ENCODE assay signal across 16 cellular contexts in the genomic region with DNA sequence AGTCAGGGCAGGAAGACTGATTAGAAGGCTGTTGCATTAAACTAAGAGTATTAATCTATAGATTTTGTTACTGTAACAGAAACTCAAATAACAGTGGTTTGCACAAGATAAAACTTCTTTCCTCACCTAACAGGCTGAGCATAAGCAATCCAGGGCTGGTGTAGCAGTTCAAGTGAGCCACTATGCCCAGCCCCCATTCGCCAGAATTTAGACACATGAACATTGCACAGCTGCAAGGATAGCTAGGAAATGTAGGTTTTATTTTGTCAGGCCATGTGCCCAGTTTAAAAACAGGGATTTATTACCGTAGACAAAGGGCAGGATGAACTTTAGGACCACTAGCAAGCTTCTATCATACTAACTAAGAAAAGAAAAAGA. TPM values are rescaled to one million over a fixed set of nuclear protein-coding genes. Genes with fewer than 3 reads are reported as not detected.
DNase-seq lines count a peak whose midpoint lies in the region; ATAC-seq and TF ChIP-seq lines count a peak whose summit lies in the region.
"Had no signal": no experiment of that assay in that cellular context is flagged by ENCODE, and none has a peak within 500 bp of the region (broad histone marks: within the 10 kb centered on the region; RNA-seq: fewer than 3 reads in every experiment).

No MANE protein-coding gene starts in this region.

- intact Hi-C loops in mucosa of descending colon (cut with DNase I, micrococcal nuclease): no loop called here
- intact Hi-C loops in stomach (cut with DNase I; ENCODE audit: low total_unique reads): no loop called here
- intact Hi-C loops in left lung (cut with DNase I): no loop called here
- intact Hi-C loops in left ventricle myocardium inferior (cut with micrococcal nuclease): no loop called here

- no peak overlapping the region for H3K4me3 Mint-ChIP-seq in WTC11
- no peak overlapping the region for H3K4me3 Mint-ChIP-seq in activated T-helper 17 cell treated with anti-CD3 and anti-CD28 coated beads, Interleukin-2, amount 50 U/mL, for 72 hours
- H3K4me3 Mint-ChIP-seq: B cell; CD4-positive, alpha-beta memory T cell had no signal

- H3K27me3 Mint-ChIP-seq in WTC11 (ENCODE audit: low read depth): peaks cover 2% of the 10 kb centered on the region; the same call in 1 of the 2 replicates
- no peaks in the 10 kb centered on the region for H3K27me3 Mint-ChIP-seq in activated T-helper 17 cell treated with anti-CD3 and anti-CD28 coated beads, Interleukin-2, amount 50 U/mL, for 72 hours
- H3K27me3 Mint-ChIP-seq: B cell; CD4-positive, alpha-beta memory T cell had no signal

- TF ChIP-seq EP300 in stomach (IDR thresholded peaks at IDR 0.05): no peak

- H3K9me3 Mint-ChIP-seq in WTC11: peaks cover 13% of the 10 kb centered on the region
- no peaks in the 10 kb centered on the region for H3K9me3 Mint-ChIP-seq in activated T-helper 17 cell treated with anti-CD3 and anti-CD28 coated beads, Interleukin-2, amount 50 U/mL, for 72 hours

- DNase-seq in mucosa of descending colon (peak in 1 of 3 donors; percentile 33), stomach (peak; percentile 63), left lung (no peak), WTC11 (ENCODE audit: low spot score) (no peak), left ventricle myocardium inferior (no peak)
- DNase-seq: C1 segment of cervical spinal cord; CD4-positive, alpha-beta memory T cell; COR-L47; DMS53; GM23248; IMR-90 had no signal

- no peaks in the 10 kb centered on the region for H3K36me3 ChIP-seq in mucosa of descending colon (ENCODE audit: low read depth)
- H3K36me3 ChIP-seq in stomach: no peaks in the 10 kb centered on the region
- H3K36me3 ChIP-seq in left lung: no peaks in the 10 kb centered on the region
- H3K36me3 ChIP-seq in left ventricle myocardium inferior: no peaks in the 10 kb centered on the region

- H3K27ac ChIP-seq in C4-2B (peak overlapping the region; percentile 71; the same call in 1 of the 2 replicates), VCaP (peak overlapping the region; percentile 94), stomach (peak overlapping the region in 4 of 5 donors; percentile 73 to 80 (median 78)), left lung (no peak overlapping the region), left ventricle myocardium inferior (replicated peaks) (no peak overlapping the region)
- H3K27ac ChIP-seq: GM23248 had no signal

- WGBS in stomach, 5 donors: 25 to 42% (median 32%) methylated on average over 2 of the region's 2 CpGs

- H3K27ac Mint-ChIP-seq in WTC11: no peak overlapping the region
- H3K27ac Mint-ChIP-seq in activated T-helper 17 cell treated with anti-CD3 and anti-CD28 coated beads, Interleukin-2, amount 50 U/mL, for 72 hours: no peak overlapping the region
- H3K27ac Mint-ChIP-seq: B cell had no signal

- ATAC-seq in mucosa of descending colon (peak; percentile 57), left lung (no peak), WTC11 (no peak)
- ATAC-seq in activated T-helper 17 cell treated with anti-CD3 and anti-CD28 coated beads, Interleukin-2, amount 50 U/mL, for 72 hours (replicated peaks): no peak
- ATAC-seq: HCT116 had no signal

- H3K27me3 ChIP-seq in stomach (no peaks in the 10 kb centered on the region), left lung (no peaks in the 10 kb centered on the region), left ventricle myocardium inferior (ENCODE audit: low read depth) (peaks cover 43% of the 10 kb centered on the region)

- CTCF ChIA-PET in WTC11 (lab: Charles Lee): no interaction called here

- TF ChIP-seq POLR2A in stomach (IDR thresholded peaks at IDR 0.05): no peak

- POLR2A ChIA-PET in WTC11 (lab: Charles Lee): no interaction called here

- H3K4me1 ChIP-seq in mucosa of descending colon (ENCODE audit: low read depth) (peaks cover 18% of the 10 kb centered on the region), stomach (peaks cover 8 to 35% (median 16%) of the 10 kb centered on the region in 4 donors), left lung (no peaks in the 10 kb centered on the region), left ventricle myocardium inferior (no peaks in the 10 kb centered on the region)

- TF ChIP-seq CTCF in C4-2B (conservative IDR thresholded peaks at IDR 0.05) (no peak), VCaP (conservative IDR thresholded peaks at IDR 0.05) (no peak), mucosa of descending colon (IDR thresholded peaks at IDR 0.05) (no peak), stomach (IDR thresholded peaks at IDR 0.05) (no peak), left lung (IDR thresholded peaks at IDR 0.05) (no peak), WTC11 (IDR thresholded peaks at IDR 0.05) (no peak), left ventricle myocardium inferior (IDR thresholded peaks at IDR 0.05; ENCODE audit: borderline replicate concordance) (no peak)

- H3K36me3 Mint-ChIP-seq in WTC11: peaks cover 18% of the 10 kb centered on the region
- no peaks in the 10 kb centered on the region for H3K36me3 Mint-ChIP-seq in activated T-helper 17 cell treated with anti-CD3 and anti-CD28 coated beads, Interleukin-2, amount 50 U/mL, for 72 hours (ENCODE audit: low read depth)
- H3K36me3 Mint-ChIP-seq: CD4-positive, alpha-beta memory T cell had no signal

- H3K4me1 Mint-ChIP-seq in WTC11: peaks cover 9% of the 10 kb centered on the region
- no peaks in the 10 kb centered on the region for H3K4me1 Mint-ChIP-seq in activated T-helper 17 cell treated with anti-CD3 and anti-CD28 coated beads, Interleukin-2, amount 50 U/mL, for 72 hours
- H3K4me1 Mint-ChIP-seq: B cell had no signal

- H3K9me3 ChIP-seq in mucosa of descending colon (no peaks in the 10 kb centered on the region), stomach (peaks cover 0 to 5% (median 0%) of the 10 kb centered on the region in 4 donors), left lung (peaks cover 0 to 3% of the 10 kb centered on the region in 2 donors), left ventricle myocardium inferior (replicated peaks) (peaks cover 8% of the 10 kb centered on the region)

- H3K4me3 ChIP-seq in mucosa of descending colon (no peak overlapping the region), stomach (no peak overlapping the region), left lung (no peak overlapping the region), left ventricle myocardium inferior (no peak overlapping the region)
- H3K4me3 ChIP-seq: GM23248 had no signal

TF ChIP-seq in WTC11, 78 proteins besides CTCF, POLR2A, EP300 and RAD21 (continues in another document):
- TF ChIP-seq IRF2 (CRISPR knock-in tag; IDR thresholded peaks at IDR 0.05; ENCODE audit: borderline replicate concordance, low read depth) (no peak), FOXK1 (CRISPR knock-in tag; IDR thresholded peaks at IDR 0.05) (no peak), FOXJ3 (CRISPR knock-in tag; IDR thresholded peaks at IDR 0.05; ENCODE audit: borderline replicate concordance) (no peak)
- TF ChIP-seq, protein P1, sequence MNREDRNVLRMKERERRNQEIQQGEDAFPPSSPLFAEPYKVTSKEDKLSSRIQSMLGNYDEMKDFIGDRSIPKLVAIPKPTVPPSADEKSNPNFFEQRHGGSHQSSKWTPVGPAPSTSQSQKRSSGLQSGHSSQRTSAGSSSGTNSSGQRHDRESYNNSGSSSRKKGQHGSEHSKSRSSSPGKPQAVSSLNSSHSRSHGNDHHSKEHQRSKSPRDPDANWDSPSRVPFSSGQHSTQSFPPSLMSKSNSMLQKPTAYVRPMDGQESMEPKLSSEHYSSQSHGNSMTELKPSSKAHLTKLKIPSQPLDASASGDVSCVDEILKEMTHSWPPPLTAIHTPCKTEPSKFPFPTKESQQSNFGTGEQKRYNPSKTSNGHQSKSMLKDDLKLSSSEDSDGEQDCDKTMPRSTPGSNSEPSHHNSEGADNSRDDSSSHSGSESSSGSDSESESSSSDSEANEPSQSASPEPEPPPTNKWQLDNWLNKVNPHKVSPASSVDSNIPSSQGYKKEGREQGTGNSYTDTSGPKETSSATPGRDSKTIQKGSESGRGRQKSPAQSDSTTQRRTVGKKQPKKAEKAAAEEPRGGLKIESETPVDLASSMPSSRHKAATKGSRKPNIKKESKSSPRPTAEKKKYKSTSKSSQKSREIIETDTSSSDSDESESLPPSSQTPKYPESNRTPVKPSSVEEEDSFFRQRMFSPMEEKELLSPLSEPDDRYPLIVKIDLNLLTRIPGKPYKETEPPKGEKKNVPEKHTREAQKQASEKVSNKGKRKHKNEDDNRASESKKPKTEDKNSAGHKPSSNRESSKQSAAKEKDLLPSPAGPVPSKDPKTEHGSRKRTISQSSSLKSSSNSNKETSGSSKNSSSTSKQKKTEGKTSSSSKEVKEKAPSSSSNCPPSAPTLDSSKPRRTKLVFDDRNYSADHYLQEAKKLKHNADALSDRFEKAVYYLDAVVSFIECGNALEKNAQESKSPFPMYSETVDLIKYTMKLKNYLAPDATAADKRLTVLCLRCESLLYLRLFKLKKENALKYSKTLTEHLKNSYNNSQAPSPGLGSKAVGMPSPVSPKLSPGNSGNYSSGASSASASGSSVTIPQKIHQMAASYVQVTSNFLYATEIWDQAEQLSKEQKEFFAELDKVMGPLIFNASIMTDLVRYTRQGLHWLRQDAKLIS (CRISPR knock-in tag; IDR thresholded peaks at IDR 0.05; ENCODE audit: borderline replicate concordance): no peak
- TF ChIP-seq, protein P2, sequence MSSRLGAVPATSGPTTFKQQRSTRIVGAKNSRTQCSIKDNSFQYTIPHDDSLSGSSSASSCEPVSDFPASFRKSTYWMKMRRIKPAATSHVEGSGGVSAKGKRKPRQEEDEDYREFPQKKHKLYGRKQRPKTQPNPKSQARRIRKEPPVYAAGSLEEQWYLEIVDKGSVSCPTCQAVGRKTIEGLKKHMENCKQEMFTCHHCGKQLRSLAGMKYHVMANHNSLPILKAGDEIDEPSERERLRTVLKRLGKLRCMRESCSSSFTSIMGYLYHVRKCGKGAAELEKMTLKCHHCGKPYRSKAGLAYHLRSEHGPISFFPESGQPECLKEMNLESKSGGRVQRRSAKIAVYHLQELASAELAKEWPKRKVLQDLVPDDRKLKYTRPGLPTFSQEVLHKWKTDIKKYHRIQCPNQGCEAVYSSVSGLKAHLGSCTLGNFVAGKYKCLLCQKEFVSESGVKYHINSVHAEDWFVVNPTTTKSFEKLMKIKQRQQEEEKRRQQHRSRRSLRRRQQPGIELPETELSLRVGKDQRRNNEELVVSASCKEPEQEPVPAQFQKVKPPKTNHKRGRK (CRISPR knock-in tag; IDR thresholded peaks at IDR 0.05; ENCODE audit: borderline replicate concordance): no peak

RNA-seq across cellular contexts. Expression of a gene that starts 19.5 kb away (rescaled TPM):
- total RNA-seq in mucosa of descending colon (10 to 100 TPM; 40.4 to 53.7 (median 41.9) TPM), stomach (100 to 1,000 TPM in 1 of 5 donors, 10 to 100 TPM in 4; 21.0 to 118 (median 74.2) TPM), left lung (10 to 100 TPM; 33.1 to 38.3 TPM), WTC11 (2021) (34.2 to 34.7 TPM (median 34.7 TPM) in 3 replicates), left ventricle myocardium inferior (10.2 TPM)
- 10 to 100 TPM in 1 of 3 donors, 1 to 10 TPM in 2; 4.7 to 15.9 (median 8.9) TPM for polyA plus RNA-seq in stomach
- total RNA-seq in activated T-helper 17 cell treated with anti-CD3 and anti-CD28 coated beads, Interleukin-2, amount 50 U/mL, for 72 hours: 10 to 100 TPM; 18.8 to 22.0 TPM

Comparison
In these comparisons a context has a peak if more than half of its experiments do, and no peak if none do; other contexts are left out.
1. H3K27ac ChIP-seq: peak in C4-2B (single experiment), VCaP (single experiment) and stomach (4 of 5); none in left lung (0 of 2) and left ventricle myocardium inferior (single experiment).